Comparison of ENCODE assay signal across 19 cellular contexts in genomic region chr7:84337386-84337785, GRCh38.
DNase-seq lines count a peak whose midpoint lies in the region; FAIRE-seq and TF ChIP-seq lines count a peak whose summit lies in the region.
"Had no signal": no experiment of that assay in that cellular context is flagged by ENCODE, and none has a peak within 500 bp of the region (broad histone marks: within the 10 kb centered on the region; RNA-seq: fewer than 3 reads in every experiment).

No MANE protein-coding gene starts in this region.

- H3K4me3 ChIP-seq in keratinocyte (ENCODE audit: control insufficient read depth in 2 of 3, extremely low read depth in 1 of 3, insufficient read depth in 2 of 3, low read depth in 1 of 3, low read length in 3 of 3): no peak overlapping the region
- H3K4me3 ChIP-seq: left lung had no signal

- H3K9me3 Mint-ChIP-seq in brain: no peaks in the 10 kb centered on the region
- H3K9me3 Mint-ChIP-seq: endodermal cell, H9 had no signal

- H3K79me2 ChIP-seq in keratinocyte (ENCODE audit: control insufficient read depth, insufficient read depth, low read length): no peaks in the 10 kb centered on the region

- no peaks in the 10 kb centered on the region for H3K36me3 Mint-ChIP-seq in brain

- FAIRE-seq in keratinocyte (lab: Jason Lieb, UNC): peak; percentile 36

- no peaks in the 10 kb centered on the region for H3K36me3 ChIP-seq in keratinocyte (ENCODE audit: control insufficient read depth in 2 of 2, extremely low read depth in 1 of 2, insufficient read depth in 2 of 2, low read length in 2 of 2)
- H3K36me3 ChIP-seq: left lung had no signal

- H2AFZ ChIP-seq in keratinocyte (ENCODE audit: control insufficient read depth, low read length): no peak overlapping the region

- DNase-seq in Daoy (ENCODE audit: low read depth): peak; percentile 28
- peak; percentile 41 for DNase-seq in NCI-H446 treated with DMSO at 0.1 percent for 48 hours (lab: John Stamatoyannopoulos, UW)
- DNase-seq in keratinocyte (ENCODE audit: low read depth, low spot score): no peak
- DNase-seq in stimulated activated naive CD4-positive, alpha-beta T cell (lab: John Stamatoyannopoulos, UW): no peak
- DNase-seq in germinal center (ENCODE audit: low spot score): no peak
- DNase-seq in COLO668 (lab: John Stamatoyannopoulos, UW; ENCODE audit: unreplicated experiment): no peak
- no peak for DNase-seq in NCI-H187 (lab: John Stamatoyannopoulos, UW)
- DNase-seq: activated CD4-positive, alpha-beta T cell treated with anti-CD3 and anti-CD28 coated beads, Interleukin-2, amount 50 U/mL, for 1 hour; activated T-cell treated with anti-CD3 and anti-CD28 coated beads, Interleukin-2, amount 50 U/mL, for 48 hours; AML-193; amniotic stem cell; endodermal cell; H9; left lung; NCI-H2029 treated with DMSO at 0.1 percent for 48 hours; SHP77 treated with DMSO at 0.1 percent for 48 hours; T1000 had no signal

- no peaks in the 10 kb centered on the region for H4K20me1 ChIP-seq in keratinocyte (ENCODE audit: control insufficient read depth, extremely low read depth, insufficient read depth, low read length)

- H3K9ac ChIP-seq in keratinocyte (ENCODE audit: control insufficient read depth, extremely low read depth, insufficient read depth, low read length): no peak overlapping the region

- dilution Hi-C loops in keratinocyte (cut with MboI; ENCODE audit: extremely low pct_ligation_motif_present, low sequenced_read_pairs): no loop called here

- peak overlapping the region in 3 of 5 experiments; percentile 7 to 81 (median 59) for H3K27ac Mint-ChIP-seq in brain
- H3K27ac Mint-ChIP-seq: endodermal cell, H9, progenitor cell of endocrine pancreas had no signal

- H3K4me1 Mint-ChIP-seq in brain: peaks cover 48% of the 10 kb centered on the region

- H3K4me1 ChIP-seq in keratinocyte (ENCODE audit: control insufficient read depth, extremely low read depth, insufficient read depth, low read length): no peaks in the 10 kb centered on the region
- H3K4me1 ChIP-seq: left lung had no signal

- no peaks in the 10 kb centered on the region for H3K9me3 ChIP-seq in keratinocyte (ENCODE audit: control insufficient read depth, low read depth, low read length)
- H3K9me3 ChIP-seq: left lung had no signal

- H3K27ac ChIP-seq in keratinocyte (ENCODE audit: control insufficient read depth, insufficient read depth, low read length): no peak overlapping the region
- H3K27ac ChIP-seq: left lung had no signal

- H3K4me3 Mint-ChIP-seq in brain: peak overlapping the region in 1 of 5 experiments; percentile 3
- H3K4me3 Mint-ChIP-seq: endodermal cell, H9 had no signal

- no peak overlapping the region for H3K4me2 ChIP-seq in keratinocyte (ENCODE audit: control insufficient read depth, extremely low read depth, insufficient read depth, low read depth, low read length)

- H3K27me3 ChIP-seq in keratinocyte (ENCODE audit: control insufficient read depth, extremely low read depth, insufficient read depth, low read length): no peaks in the 10 kb centered on the region
- H3K27me3 ChIP-seq: left lung had no signal

- no peaks in the 10 kb centered on the region for H3K9me1 ChIP-seq in keratinocyte (ENCODE audit: control insufficient read depth, extremely low read depth, insufficient read depth, low read length)

- TF ChIP-seq CTCF in brain (conservative IDR thresholded peaks at IDR 0.05) (no peak), keratinocyte (optimal IDR thresholded peaks at IDR 0.05 in 1 of 3, IDR thresholded peaks at IDR 0.05 in 1 of 3, conservative IDR thresholded peaks at IDR 0.05 in 1 of 3; ENCODE audit: extremely low read depth in 1 of 3, insufficient read depth in 2 of 3, low read length in 3 of 3) (no peak)

- no peaks in the 10 kb centered on the region for H3K27me3 Mint-ChIP-seq in brain
- H3K27me3 Mint-ChIP-seq: progenitor cell of endocrine pancreas had no signal

Comparison
In these comparisons a context has a peak if more than half of its experiments do, and no peak if none do; other contexts are left out.
1. DNase-seq: peak in Daoy (single experiment) and NCI-H446 treated with DMSO at 0.1 percent for 48 hours (single experiment); none in keratinocyte (single experiment), stimulated activated naive CD4-positive, alpha-beta T cell (0 of 6), germinal center (single experiment), COLO668 (single experiment) and NCI-H187 (0 of 2).